Comparison of ENCODE assay signal across 13 cellular contexts in genomic region chr15:58498821-58499580, GRCh38.
A peak's percentile ranks its signal among the peaks of the same experiment; 100 is the strongest.
DNase-seq lines count a peak whose midpoint lies in the region; ATAC-seq and TF ChIP-seq lines count a peak whose summit lies in the region.
"Had no signal": no experiment of that assay in that cellular context is flagged by ENCODE, and none has a peak within 500 bp of the region (broad histone marks: within the 10 kb centered on the region; RNA-seq: fewer than 3 reads in every experiment).

No MANE protein-coding gene starts in this region.

- no peaks in the 10 kb centered on the region for H3K27me3 Mint-ChIP-seq in MCF 10A (ENCODE audit: insufficient read depth, unreplicated experiment)
- H3K27me3 Mint-ChIP-seq: activated CD4-positive, alpha-beta T cell treated with anti-CD3 and anti-CD28 coated beads, Interleukin-2, amount 10 ng/mL, durations not matched to agents 24 days and 14 days had no signal

- no peak overlapping the region for H3K4me3 Mint-ChIP-seq in MCF 10A (ENCODE audit: unreplicated experiment)
- H3K4me3 Mint-ChIP-seq: activated CD4-positive, alpha-beta T cell treated with anti-CD3 and anti-CD28 coated beads, Interleukin-2, amount 10 ng/mL, durations not matched to agents 24 days and 14 days had no signal

- no peak overlapping the region for H3K27ac Mint-ChIP-seq in MCF 10A (ENCODE audit: low read depth, unreplicated experiment)
- H3K27ac Mint-ChIP-seq: activated CD4-positive, alpha-beta T cell treated with anti-CD3 and anti-CD28 coated beads, Interleukin-2, amount 10 ng/mL, durations not matched to agents 24 days and 14 days had no signal

- no TSS peak for BruUV-seq in MCF 10A (replicated peaks; lab: Mats Ljungman, UMichigan)

- TF ChIP-seq POLR2A in breast epithelium (IDR thresholded peaks at IDR 0.05) (no peak), vagina (IDR thresholded peaks at IDR 0.05) (no peak), tibial nerve (IDR thresholded peaks at IDR 0.05) (no peak)

- no peaks in the 10 kb centered on the region for H3K9me3 Mint-ChIP-seq in MCF 10A (ENCODE audit: unreplicated experiment)

- TF ChIP-seq CTCF in MCF 10A (IDR thresholded peaks at IDR 0.05; ENCODE audit: unreplicated experiment), result no peak
- TF ChIP-seq CTCF in breast epithelium (IDR thresholded peaks at IDR 0.05), result no peak
- TF ChIP-seq CTCF in vagina (IDR thresholded peaks at IDR 0.05), result no peak
- no peak for TF ChIP-seq CTCF in tibial nerve (IDR thresholded peaks at IDR 0.05)

- CTCF ChIA-PET in MCF 10A (lab: Yijun Ruan, JAX), result no interaction called here

- WGBS in tibial nerve, 2 donors, result 37 to 49% methylated on average over 8 of the region's 8 CpGs

- H3K9me3 ChIP-seq in breast epithelium (no peaks in the 10 kb centered on the region), vagina (no peaks in the 10 kb centered on the region), tibial nerve (no peaks in the 10 kb centered on the region)
- H3K9me3 ChIP-seq: left lung had no signal

- no peak overlapping the region for H3K4me3 ChIP-seq in breast epithelium
- H3K4me3 ChIP-seq in vagina, result no peak overlapping the region
- H3K4me3 ChIP-seq in tibial nerve, result no peak overlapping the region
- H3K4me3 ChIP-seq: left lung had no signal

- no peak for ATAC-seq in GM21717 (IDR thresholded peaks at IDR 0.05; ENCODE audit: unreplicated experiment)
- ATAC-seq: left lung had no signal

- peaks cover 5% of the 10 kb centered on the region for H3K4me1 Mint-ChIP-seq in MCF 10A (ENCODE audit: insufficient read depth, unreplicated experiment)

- H3K36me3 ChIP-seq in breast epithelium (no peaks in the 10 kb centered on the region), vagina (no peaks in the 10 kb centered on the region), tibial nerve (no peaks in the 10 kb centered on the region)
- H3K36me3 ChIP-seq: left lung had no signal

- intact Hi-C loops in MCF 10A (cut with micrococcal nuclease) (no loop called here), breast epithelium (cut with DNase I; ENCODE audit: low total_unique reads) (no loop called here), vagina (cut with DNase I) (no loop called here)

- no peaks in the 10 kb centered on the region for H3K36me3 Mint-ChIP-seq in MCF 10A (ENCODE audit: insufficient read depth, unreplicated experiment)

- DNase-seq in MCF 10A (ENCODE audit: unreplicated experiment) (peak; percentile 41), breast epithelium (ENCODE audit: low spot score in 2 of 2) (no peak), astrocyte of the hippocampus (ENCODE audit: low read depth, low spot score) (peak; percentile 65), islet precursor cell (peak; percentile 80), vagina (ENCODE audit: extremely low spot score in 2 of 2) (no peak), DMS 273 (lab: John Stamatoyannopoulos, UW; ENCODE audit: unreplicated experiment) (no peak), tibial nerve (ENCODE audit: low spot score in 2 of 2) (no peak)
- DNase-seq: activated CD4-positive, alpha-beta T cell treated with anti-CD3 and anti-CD28 coated beads, Interleukin-2, amount 10 ng/mL, durations not matched to agents 24 days and 14 days; activated naive CD4-positive, alpha-beta T cell treated with anti-CD3 and anti-CD28 coated beads, Interleukin-2, amount 50 U/mL, for 16 hours; AML-193; left lung; NCI-H2081 treated with DMSO at 0.1 percent for 48 hours had no signal

- no peak for TF ChIP-seq EP300 in tibial nerve (IDR thresholded peaks at IDR 0.05)

- H3K27me3 ChIP-seq in breast epithelium, result no peaks in the 10 kb centered on the region
- H3K27me3 ChIP-seq in vagina, result no peaks in the 10 kb centered on the region
- no peaks in the 10 kb centered on the region for H3K27me3 ChIP-seq in tibial nerve
- H3K27me3 ChIP-seq: left lung had no signal

- H3K4me1 ChIP-seq in breast epithelium, result no peaks in the 10 kb centered on the region
- peaks cover 20% of the 10 kb centered on the region for H3K4me1 ChIP-seq in vagina
- peaks cover 0 to 9% (median 0%) of the 10 kb centered on the region in 4 donors for H3K4me1 ChIP-seq in tibial nerve

- POLR2A ChIA-PET in MCF 10A (lab: Yijun Ruan, JAX), result no interaction called here

- no peak overlapping the region for H3K27ac ChIP-seq in breast epithelium
- H3K27ac ChIP-seq in vagina, result peak overlapping the region; percentile 67
- H3K27ac ChIP-seq in tibial nerve, result peak overlapping the region in 2 of 4 donors; percentile 41 to 50
- H3K27ac ChIP-seq: left lung had no signal

Comparison
In these comparisons a context has a peak if more than half of its experiments do, and no peak if none do; other contexts are left out.
1. DNase-seq: peak in MCF 10A (single experiment), astrocyte of the hippocampus (single experiment) and islet precursor cell (single experiment); none in breast epithelium (0 of 2), vagina (0 of 2), DMS 273 (single experiment) and tibial nerve (0 of 2).